In the genomic region with DNA sequence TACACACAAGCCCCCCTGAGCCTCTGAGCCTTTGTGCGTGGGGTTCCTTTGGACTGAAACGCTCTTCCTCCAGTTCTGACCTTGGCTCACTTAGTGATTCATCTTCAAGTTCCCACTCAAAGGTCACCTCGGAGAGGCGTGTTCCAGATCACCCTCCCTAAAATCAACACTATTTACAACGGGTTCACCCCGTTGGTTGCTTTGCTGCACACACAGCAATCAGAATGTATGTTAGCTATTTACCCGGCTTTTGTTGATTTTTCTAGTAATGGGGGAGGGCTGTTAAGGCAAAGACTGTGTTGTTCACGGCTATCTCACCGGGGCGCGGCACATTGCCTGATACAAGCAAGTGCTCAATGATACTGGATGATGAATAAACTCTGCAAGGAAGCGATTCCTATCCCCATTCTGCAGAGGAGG, we compare ENCODE assay signal across 8 cellular contexts. TPM values are rescaled to one million over a fixed set of nuclear protein-coding genes. Genes with fewer than 3 reads are reported as not detected.
A peak's percentile ranks its signal among the peaks of the same experiment; 100 is the strongest.
DNase-seq lines count a peak whose midpoint lies in the region; ATAC-seq, FAIRE-seq and TF ChIP-seq lines count a peak whose summit lies in the region.

No MANE protein-coding gene starts in this region.

- TF ChIP-seq POLR2A in H1 (IDR thresholded peaks at IDR 0.05; ENCODE audit: control extremely low read depth in 1 of 2, low read depth in 2 of 2, low read length in 2 of 2) = no peak

- H4K8ac ChIP-seq in H1 (ENCODE audit: extremely low read depth, insufficient read depth, low read length) = peak overlapping the region; percentile 100; the same call in 1 of the 2 replicates

- no peak overlapping the region for H4K5ac ChIP-seq in H1 (ENCODE audit: insufficient read length, low read depth, low read length)

- H3K27ac ChIP-seq in C4-2B = peak overlapping the region; percentile 68
- no peak overlapping the region for H3K27ac ChIP-seq in MM.1S (ENCODE audit: low read length)
- no peak overlapping the region for H3K27ac ChIP-seq in H1 (ENCODE audit: low read depth, low read length)

- H3K27ac Mint-ChIP-seq in natural killer cell treated with Interleukin-12 subunit alpha and Interleukin-12 subunit beta and Interleukin-15 and Interleukin-18, amount 100 ng/mL, for 72 hours = peak overlapping the region in 1 of 2 donors; percentile 29

- peaks cover 11 to 15% of the 10 kb centered on the region in 2 donors for H3K4me1 Mint-ChIP-seq in natural killer cell treated with Interleukin-12 subunit alpha and Interleukin-12 subunit beta and Interleukin-15 and Interleukin-18, amount 100 ng/mL, for 72 hours (ENCODE audit: low read depth in 2 of 2)

- H4K20me1 ChIP-seq in MM.1S (ENCODE audit: insufficient read depth, low read length) (no peaks in the 10 kb centered on the region), H1 (replicated peaks in 1 of 2; ENCODE audit: control insufficient read depth in 1 of 2, insufficient read depth in 2 of 2, low read length in 2 of 2) (no peaks in the 10 kb centered on the region)

- H3K4me3 Mint-ChIP-seq in natural killer cell treated with Interleukin-12 subunit alpha and Interleukin-12 subunit beta and Interleukin-15 and Interleukin-18, amount 100 ng/mL, for 72 hours = peak overlapping the region; percentile 80

- no peak overlapping the region for H2BK12ac ChIP-seq in H1 (ENCODE audit: low read depth, low read length)

- CTCF ChIA-PET in H1 (lab: Charles Lee; ENCODE audit: partially characterized antibody) = interaction anchor here (0.8 to 4.1 kb wide), 2 partner anchors 24 to 303 kb away, joined by 3 to 25 read pairs; no protein-coding TSS in a partner anchor

- no peak overlapping the region for H3K56ac ChIP-seq in H1 (replicated peaks; ENCODE audit: insufficient read length, low read depth, low read length)

- peaks cover 12% of the 10 kb centered on the region for H3K23me2 ChIP-seq in H1 (ENCODE audit: low read depth, low read length)

- H3K27me3 Mint-ChIP-seq in natural killer cell treated with Interleukin-12 subunit alpha and Interleukin-12 subunit beta and Interleukin-15 and Interleukin-18, amount 100 ng/mL, for 72 hours = peaks cover 0 to 3% of the 10 kb centered on the region in 2 donors

- no peak overlapping the region for H3K23ac ChIP-seq in H1 (ENCODE audit: insufficient read length)

- no peak overlapping the region for H2BK120ac ChIP-seq in H1 (replicated peaks; ENCODE audit: low read depth, low read length)

- H2AK5ac ChIP-seq in H1 (ENCODE audit: low read depth, low read length) = no peak overlapping the region

- peak overlapping the region; percentile 87 for H2AFZ ChIP-seq in MM.1S (ENCODE audit: low read length)
- H2AFZ ChIP-seq in H1 (ENCODE audit: low read length) = peak overlapping the region; percentile 2; the same call in 1 of the 2 replicates

- H4K91ac ChIP-seq in H1 (replicated peaks; ENCODE audit: insufficient read length, low read length) = no peak overlapping the region

- no peaks in the 10 kb centered on the region for H3K36me3 Mint-ChIP-seq in natural killer cell treated with Interleukin-12 subunit alpha and Interleukin-12 subunit beta and Interleukin-15 and Interleukin-18, amount 100 ng/mL, for 72 hours

- no peak for ATAC-seq in natural killer cell treated with Interleukin-12 subunit alpha and Interleukin-12 subunit beta and Interleukin-15 and Interleukin-18, amount 100 ng/mL, for 72 hours

- WGBS in H1 (ENCODE audit: extremely low coverage in 1 of 2, insufficient coverage in 1 of 2, insufficient read length in 1 of 2, insufficient replicate concordance in 2 of 2, low coverage in 1 of 2, low lambda C conversion rate in 2 of 2, missing lambda C conversion rate in 1 of 2), 2 experiments = 69% methylated on average over 12 of the region's 12 CpGs; no CpG with 5 or more reads in 1 of the 2 experiments

- no peaks in the 10 kb centered on the region for H3K79me1 ChIP-seq in H1 (ENCODE audit: low read depth, low read length)

- H3K4me1 ChIP-seq in MM.1S (ENCODE audit: low read length) (peaks cover 8% of the 10 kb centered on the region; the same call in 1 of the 2 replicates), H1 (replicated peaks in 1 of 4; ENCODE audit: control insufficient read depth in 3 of 4, insufficient read depth in 4 of 4, low read length in 3 of 4) (peaks cover 2 to 11% (median 8%) of the 10 kb centered on the region in 4 experiments)

- no peak for TF ChIP-seq CTCF in C4-2B (conservative IDR thresholded peaks at IDR 0.05)
- TF ChIP-seq CTCF in MM.1S (IDR thresholded peaks at IDR 0.05; ENCODE audit: low read length) = no peak
- no peak for TF ChIP-seq CTCF in H1 (IDR thresholded peaks at IDR 0.05; ENCODE audit: control extremely low read depth in 1 of 3, insufficient read depth in 1 of 3, low read depth in 1 of 3, low read length in 3 of 3)
- TF ChIP-seq CTCF in GM20000 (IDR thresholded peaks at IDR 0.05; ENCODE audit: extremely low read depth, missing control alignments) = no peak

- H3K18ac ChIP-seq in H1 (ENCODE audit: extremely low read depth, low read length) = no peak overlapping the region

- POLR2A ChIA-PET in H1 (lab: Charles Lee; ENCODE audit: partially characterized antibody) = interaction anchor here (2.0 kb wide), 1 partner anchor 8 kb away, joined by 7 read pairs; no protein-coding TSS in a partner anchor

- H3K4me3 ChIP-seq in MM.1S (ENCODE audit: low read length) = peak overlapping the region; percentile 94
- peak overlapping the region; percentile 67 to 84 (median 80) for H3K4me3 ChIP-seq in H1 (ENCODE audit: extremely low read depth in 1 of 4, insufficient read depth in 2 of 4, low read depth in 3 of 4, low read length in 4 of 4)

- H3K9me2 ChIP-seq in MM.1S (replicated peaks; ENCODE audit: insufficient read depth, low read length) = no peaks in the 10 kb centered on the region

- no peak overlapping the region for H2BK15ac ChIP-seq in H1 (ENCODE audit: low read length)

- no peak for TF ChIP-seq RAD21 in H1 (IDR thresholded peaks at IDR 0.05 in 1 of 2, conservative IDR thresholded peaks at IDR 0.05 in 1 of 2; ENCODE audit: low read depth in 2 of 2, low read length in 2 of 2)

- H3K4me2 ChIP-seq in MM.1S (ENCODE audit: low read depth, low read length) = peak overlapping the region; percentile 75
- H3K4me2 ChIP-seq in H1 (ENCODE audit: insufficient read depth in 1 of 2, low read depth in 2 of 2, low read length in 2 of 2) = peak overlapping the region; percentile 69 to 84

- no peaks in the 10 kb centered on the region for H3K27me3 ChIP-seq in MM.1S (replicated peaks; ENCODE audit: insufficient read depth, low read length)
- H3K27me3 ChIP-seq in H1 (replicated peaks in 1 of 4; ENCODE audit: control insufficient read depth in 3 of 4, extremely low read depth in 1 of 4, insufficient read depth in 3 of 4, low read length in 3 of 4) = peaks cover 0 to 6% (median 5%) of the 10 kb centered on the region in 4 experiments; a peak in 3 of 7 replicates

- H3K4ac ChIP-seq in H1 (replicated peaks; ENCODE audit: insufficient read length, low read depth, low read length) = no peak overlapping the region

- H3K9me3 ChIP-seq in MM.1S (replicated peaks; ENCODE audit: insufficient read depth, low read length) (no peaks in the 10 kb centered on the region), H1 (ENCODE audit: insufficient read depth in 2 of 2, low read depth in 1 of 2, low read length in 1 of 2) (no peaks in the 10 kb centered on the region)

- no peaks in the 10 kb centered on the region for H3K9me3 Mint-ChIP-seq in natural killer cell treated with Interleukin-12 subunit alpha and Interleukin-12 subunit beta and Interleukin-15 and Interleukin-18, amount 100 ng/mL, for 72 hours

- peak; percentile 62 for FAIRE-seq in H1 (lab: Jason Lieb, UNC)

- no peak overlapping the region for H2BK20ac ChIP-seq in H1 (ENCODE audit: low read length)

- H3K9ac ChIP-seq in MM.1S (ENCODE audit: low read length) = no peak overlapping the region; the same call in 1 of the 2 replicates
- H3K9ac ChIP-seq in H1 (replicated peaks in 1 of 4; ENCODE audit: extremely low read depth in 1 of 4, low read depth in 3 of 4, low read length in 3 of 4) = peak overlapping the region in 2 of 4 experiments; percentile 42 to 70; a peak in 2 of 7 replicates

- H3F3A ChIP-seq in MM.1S (ENCODE audit: insufficient read depth, low read length) = no peaks in the 10 kb centered on the region

- DNase-seq in MM.1S = no peak
- DNase-seq in H1 (ENCODE audit: low read depth in 1 of 2, low spot score in 2 of 2) = no peak
- DNase-seq in natural killer cell treated with Interleukin-12 subunit alpha and Interleukin-12 subunit beta and Interleukin-15 and Interleukin-18, amount 100 ng/mL, for 72 hours (ENCODE audit: low spot score) = no peak
- no peak for DNase-seq in NCI-H82 treated with DMSO at 0.1 percent for 48 hours (lab: John Stamatoyannopoulos, UW; ENCODE audit: unreplicated experiment)
- no peak for DNase-seq in GM20000 (ENCODE audit: low spot score)
- no peak for DNase-seq in EL
- no peak for DNase-seq in NCI-H1092 treated with DMSO at 0.1 percent for 48 hours (lab: John Stamatoyannopoulos, UW)

- TF ChIP-seq EP300 in H1 (IDR thresholded peaks at IDR 0.05; ENCODE audit: borderline replicate concordance in 1 of 2, low read depth in 2 of 2, low read length in 2 of 2) = no peak

- no peaks in the 10 kb centered on the region for H3K79me2 ChIP-seq in MM.1S (ENCODE audit: low read length)
- H3K79me2 ChIP-seq in H1 (ENCODE audit: control insufficient read depth in 1 of 2, insufficient read depth in 2 of 2, low read length in 2 of 2) = no peaks in the 10 kb centered on the region

- no peak overlapping the region for H3K14ac ChIP-seq in H1 (ENCODE audit: insufficient read length)

- H2BK5ac ChIP-seq in H1 (ENCODE audit: low read depth, low read length) = no peak overlapping the region

- H3K36me3 ChIP-seq in MM.1S (replicated peaks; ENCODE audit: insufficient read depth, low read length) (no peaks in the 10 kb centered on the region), H1 (ENCODE audit: control insufficient read depth in 2 of 4, insufficient read depth in 4 of 4, low read length in 3 of 4) (no peaks in the 10 kb centered on the region)

RNA-seq across cellular contexts. Expression of a gene that starts 1.0 kb away (rescaled TPM):
- total RNA-seq in H1 (2021; fragmentation: NEBNext Ultra II Directional; extraction: Animal tissue kit (Norgen Biotek cat#: 25700)) = 13.2 and 13.6 TPM in 2 replicates
- 10.1 and 13.6 TPM in 2 replicates for polyA plus RNA-seq in H1 (2011; rRNA removed)
- polyA plus RNA-seq in H1 (2011; cell fraction: cytosol; rRNA removed) = 11.1 TPM
- 22.2 TPM for polyA plus RNA-seq in H1 (2011; cell fraction: nucleus; rRNA removed)
- polyA plus RNA-seq in H1 (2012, experiment 1 of 2) = 6.7 to 12.4 TPM (median 10.6 TPM) in 4 replicates
- polyA plus RNA-seq in H1 (2012, experiment 2 of 2) = 7.6 TPM
- 11.8 TPM for polyA plus RNA-seq in H1 (2013, experiment 1 of 2)
- polyA plus RNA-seq in H1 (2013, experiment 2 of 2) = 10.6 TPM
- polyA minus RNA-seq in H1 (2011; rRNA and poly(A)+ RNA removed) = 6.0 and 7.2 TPM in 2 replicates
- 4.6 TPM for polyA minus RNA-seq in H1 (2011; cell fraction: cytosol; rRNA and poly(A)+ RNA removed)
- 10.6 TPM for polyA minus RNA-seq in H1 (2011; cell fraction: nucleus; rRNA and poly(A)+ RNA removed)
- total RNA-seq in natural killer cell treated with Interleukin-12 subunit alpha and Interleukin-12 subunit beta and Interleukin-15 and Interleukin-18, amount 100 ng/mL, for 72 hours = 10 to 100 TPM; 10.1 to 17.4 TPM

RNA-seq across cellular contexts. Expression of a gene that starts 33.0 kb away (rescaled TPM):
- 6.7 and 10.6 TPM in 2 replicates for total RNA-seq in H1 (2021; fragmentation: NEBNext Ultra II Directional; extraction: Animal tissue kit (Norgen Biotek cat#: 25700))
- 9.9 and 11.0 TPM in 2 replicates for polyA plus RNA-seq in H1 (2011; rRNA removed)
- 11.4 TPM for polyA plus RNA-seq in H1 (2011; cell fraction: cytosol; rRNA removed)
- polyA plus RNA-seq in H1 (2011; cell fraction: nucleus; rRNA removed) = 6.9 TPM
- polyA plus RNA-seq in H1 (2012, experiment 1 of 2) = 4.8 to 10.2 TPM (median 9.6 TPM) in 4 replicates
- polyA plus RNA-seq in H1 (2012, experiment 2 of 2) = 21.5 TPM
- 10.1 TPM for polyA plus RNA-seq in H1 (2013, experiment 1 of 2)
- polyA plus RNA-seq in H1 (2013, experiment 2 of 2) = 15.1 TPM
- polyA minus RNA-seq in H1 (2011; rRNA and poly(A)+ RNA removed) = 5.7 and 7.5 TPM in 2 replicates
- 5.3 TPM for polyA minus RNA-seq in H1 (2011; cell fraction: cytosol; rRNA and poly(A)+ RNA removed)
- polyA minus RNA-seq in H1 (2011; cell fraction: nucleus; rRNA and poly(A)+ RNA removed) = 7.6 TPM
- total RNA-seq in natural killer cell treated with Interleukin-12 subunit alpha and Interleukin-12 subunit beta and Interleukin-15 and Interleukin-18, amount 100 ng/mL, for 72 hours = not detected

RNA-seq across cellular contexts. Expression of a gene that starts 38.9 kb away (rescaled TPM):
- 34.8 and 35.7 TPM in 2 replicates for total RNA-seq in H1 (2021; fragmentation: NEBNext Ultra II Directional; extraction: Animal tissue kit (Norgen Biotek cat#: 25700))
- polyA plus RNA-seq in H1 (2011; rRNA removed) = 45.7 and 46.5 TPM in 2 replicates
- polyA plus RNA-seq in H1 (2011; cell fraction: cytosol; rRNA removed) = 42.0 TPM
- 51.3 TPM for polyA plus RNA-seq in H1 (2011; cell fraction: nucleus; rRNA removed)
- polyA plus RNA-seq in H1 (2012, experiment 1 of 2) = 24.1 to 36.4 TPM (median 33.7 TPM) in 4 replicates
- polyA plus RNA-seq in H1 (2012, experiment 2 of 2) = 47.3 TPM
- 48.4 TPM for polyA plus RNA-seq in H1 (2013, experiment 1 of 2)
- polyA plus RNA-seq in H1 (2013, experiment 2 of 2) = 53.2 TPM
- polyA minus RNA-seq in H1 (2011; rRNA and poly(A)+ RNA removed) = 81.3 and 93.9 TPM in 2 replicates
- polyA minus RNA-seq in H1 (2011; cell fraction: cytosol; rRNA and poly(A)+ RNA removed) = 18.3 TPM
- polyA minus RNA-seq in H1 (2011; cell fraction: nucleus; rRNA and poly(A)+ RNA removed) = 43.5 TPM
- total RNA-seq in natural killer cell treated with Interleukin-12 subunit alpha and Interleukin-12 subunit beta and Interleukin-15 and Interleukin-18, amount 100 ng/mL, for 72 hours = 10 to 100 TPM; 24.3 to 37.3 TPM
